In the genomic region with DNA sequence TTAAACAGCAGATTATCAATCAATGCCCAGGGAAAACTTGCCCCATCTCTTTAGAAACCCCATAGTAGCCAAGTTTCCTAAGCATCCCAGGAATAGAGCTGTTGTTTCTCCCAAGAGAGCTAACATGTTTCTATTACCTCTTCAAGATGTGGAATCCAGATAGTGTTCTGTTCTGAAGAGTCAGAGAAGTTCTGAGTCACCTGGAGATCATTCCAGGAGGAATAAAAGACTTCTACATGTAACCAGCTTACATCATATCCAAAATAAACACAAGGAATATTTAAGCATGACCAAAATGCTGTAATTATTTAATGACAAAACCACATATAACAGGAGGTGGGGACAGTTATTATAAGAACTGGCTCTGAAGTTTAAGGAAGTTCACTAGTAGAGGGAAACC, we compare ENCODE assay signal across 17 cellular contexts. TPM values are rescaled to one million over a fixed set of nuclear protein-coding genes. Genes with fewer than 3 reads are reported as not detected.
DNase-seq lines count a peak whose midpoint lies in the region; ATAC-seq, FAIRE-seq and TF ChIP-seq lines count a peak whose summit lies in the region.
"Had no signal": no experiment of that assay in that cellular context is flagged by ENCODE, and none has a peak within 500 bp of the region (broad histone marks: within the 10 kb centered on the region; RNA-seq: fewer than 3 reads in every experiment).

No MANE protein-coding gene starts in this region.

- H3K4me1 ChIP-seq in astrocyte (ENCODE audit: insufficient read depth, low read length), result peaks cover 7% of the 10 kb centered on the region

- H2AFZ ChIP-seq in astrocyte (ENCODE audit: low read depth, low read length), result no peak overlapping the region

- ATAC-seq in HG03135 (IDR thresholded peaks at IDR 0.05; ENCODE audit: unreplicated experiment) (peak; percentile 23), left lobe of liver (peak; percentile 12), left ventricle myocardium superior (no peak)

- H3K4me3 ChIP-seq in astrocyte (ENCODE audit: insufficient read depth, low read depth, low read length), result no peak overlapping the region
- H3K4me3 ChIP-seq: upper lobe of left lung had no signal

- no peak overlapping the region for H3K27ac ChIP-seq in astrocyte (ENCODE audit: low read depth, low read length)
- H3K27ac ChIP-seq: upper lobe of left lung had no signal

- FAIRE-seq in astrocyte (lab: Jason Lieb, UNC), result no peak
- FAIRE-seq: islet of Langerhans, TTC549 had no signal

- H3K27me3 ChIP-seq in astrocyte (ENCODE audit: insufficient read depth, low read length), result no peaks in the 10 kb centered on the region
- H3K27me3 ChIP-seq: upper lobe of left lung had no signal

- H3K4me1 Mint-ChIP-seq in activated CD4-positive, alpha-beta T cell treated with anti-CD3 and anti-CD28 coated beads, Interleukin-2, amount 10 ng/mL, durations not matched to agents 7 days and 5 days, result peaks cover 23% of the 10 kb centered on the region
- H3K4me1 Mint-ChIP-seq in astrocyte (ENCODE audit: low read depth, unreplicated experiment), result peaks cover under 1% of the 10 kb centered on the region
- H3K4me1 Mint-ChIP-seq in nephron progenitor cell, result peaks cover 24% of the 10 kb centered on the region

- peaks cover 19% of the 10 kb centered on the region for H3K27me3 Mint-ChIP-seq in activated CD4-positive, alpha-beta T cell treated with anti-CD3 and anti-CD28 coated beads, Interleukin-2, amount 10 ng/mL, durations not matched to agents 7 days and 5 days
- peaks cover 26% of the 10 kb centered on the region for H3K27me3 Mint-ChIP-seq in astrocyte (ENCODE audit: low read depth, unreplicated experiment)
- peaks cover 15% of the 10 kb centered on the region for H3K27me3 Mint-ChIP-seq in nephron progenitor cell (ENCODE audit: low read depth, poor library complexity)

- intact Hi-C loops in left ventricle myocardium superior (cut with micrococcal nuclease), result no loop called here

- no peaks in the 10 kb centered on the region for H3K9me3 ChIP-seq in astrocyte (ENCODE audit: insufficient read depth, low read depth, low read length)
- H3K9me3 ChIP-seq: upper lobe of left lung had no signal

- H3K4me2 ChIP-seq in astrocyte (ENCODE audit: low read length), result peak overlapping the region; percentile 28

- no peak overlapping the region for H3K9ac ChIP-seq in astrocyte (ENCODE audit: low read length)

- no peaks in the 10 kb centered on the region for H3K36me3 ChIP-seq in astrocyte (ENCODE audit: insufficient read depth, low read length)
- H3K36me3 ChIP-seq: upper lobe of left lung had no signal

- H4K20me1 ChIP-seq in astrocyte (ENCODE audit: insufficient read depth, low read length), result no peaks in the 10 kb centered on the region

- H3K27ac Mint-ChIP-seq in activated CD4-positive, alpha-beta T cell treated with anti-CD3 and anti-CD28 coated beads, Interleukin-2, amount 10 ng/mL, durations not matched to agents 7 days and 5 days, result peak overlapping the region; percentile 71
- H3K27ac Mint-ChIP-seq in astrocyte (ENCODE audit: unreplicated experiment), result no peak overlapping the region
- H3K27ac Mint-ChIP-seq in nephron progenitor cell, result no peak overlapping the region
- H3K27ac Mint-ChIP-seq: dendritic cell treated with granulocyte-macrophage colony-stimulating factor and Interleukin-4, amounts not matched to agents 40 ng/mL and 50 ng/mL, for 4 days had no signal

- H3K4me3 Mint-ChIP-seq in activated CD4-positive, alpha-beta T cell treated with anti-CD3 and anti-CD28 coated beads, Interleukin-2, amount 10 ng/mL, durations not matched to agents 7 days and 5 days, result peak overlapping the region; percentile 0
- H3K4me3 Mint-ChIP-seq in astrocyte (ENCODE audit: unreplicated experiment) (no peak overlapping the region), nephron progenitor cell (no peak overlapping the region)
- H3K4me3 Mint-ChIP-seq: dendritic cell treated with granulocyte-macrophage colony-stimulating factor and Interleukin-4, amounts not matched to agents 40 ng/mL and 50 ng/mL, for 4 days had no signal

- DNase-seq in activated CD4-positive, alpha-beta T cell treated with anti-CD3 and anti-CD28 coated beads, Interleukin-2, amount 10 ng/mL, durations not matched to agents 7 days and 5 days, result no peak
- no peak for DNase-seq in activated CD4-positive, alpha-beta T cell treated with anti-CD3 and anti-CD28 coated beads for 1 hour
- DNase-seq in astrocyte (ENCODE audit: low read depth) (peak; percentile 77), left lobe of liver (ENCODE audit: low spot score) (no peak), nephron progenitor cell (no peak), left ventricle myocardium superior (no peak), UCSD-AML1 (lab: John Stamatoyannopoulos, UW; ENCODE audit: unreplicated experiment) (no peak)
- DNase-seq: amniotic stem cell, DMS153, NCI-H1417 treated with DMSO at 0.1 percent for 48 hours, NCI-H524, upper lobe of left lung had no signal

- H3K36me3 Mint-ChIP-seq in activated CD4-positive, alpha-beta T cell treated with anti-CD3 and anti-CD28 coated beads, Interleukin-2, amount 10 ng/mL, durations not matched to agents 7 days and 5 days (ENCODE audit: low read depth), result no peaks in the 10 kb centered on the region
- H3K36me3 Mint-ChIP-seq in astrocyte (ENCODE audit: low read depth, unreplicated experiment), result no peaks in the 10 kb centered on the region
- no peaks in the 10 kb centered on the region for H3K36me3 Mint-ChIP-seq in nephron progenitor cell (ENCODE audit: low read depth)
- H3K36me3 Mint-ChIP-seq: IgD-negative memory B cell had no signal

- H3K9me3 Mint-ChIP-seq in activated CD4-positive, alpha-beta T cell treated with anti-CD3 and anti-CD28 coated beads, Interleukin-2, amount 10 ng/mL, durations not matched to agents 7 days and 5 days, result no peaks in the 10 kb centered on the region
- H3K9me3 Mint-ChIP-seq in astrocyte (ENCODE audit: unreplicated experiment) (peaks cover 2% of the 10 kb centered on the region), nephron progenitor cell (no peaks in the 10 kb centered on the region)
- H3K9me3 Mint-ChIP-seq: dendritic cell treated with granulocyte-macrophage colony-stimulating factor and Interleukin-4, amounts not matched to agents 40 ng/mL and 50 ng/mL, for 4 days had no signal

- TF ChIP-seq CTCF in astrocyte (IDR thresholded peaks at IDR 0.05; ENCODE audit: insufficient read depth, low read depth, low read length), result no peak
- TF ChIP-seq CTCF in nephron progenitor cell (IDR thresholded peaks at IDR 0.05), result no peak

- H3K79me2 ChIP-seq in astrocyte (ENCODE audit: insufficient read depth, low read length), result no peaks in the 10 kb centered on the region

- CTCF ChIA-PET in activated CD4-positive, alpha-beta T cell treated with anti-CD3 and anti-CD28 coated beads, Interleukin-2, amount 10 ng/mL, durations not matched to agents 7 days and 5 days (lab: Charles Lee), result interaction anchor here (1.3 to 3.0 kb wide), 3 partner anchors 16 to 51 kb away, joined by 3 to 17 read pairs (median 7); a partner anchor contains a TSS

- POLR2A ChIA-PET in activated CD4-positive, alpha-beta T cell treated with anti-CD3 and anti-CD28 coated beads, Interleukin-2, amount 10 ng/mL, durations not matched to agents 7 days and 5 days (lab: Charles Lee), result no interaction called here

RNA-seq across cellular contexts. Expression of a gene that starts 51.0 kb away (rescaled TPM):
- total RNA-seq in activated CD4-positive, alpha-beta T cell treated with anti-CD3 and anti-CD28 coated beads, Interleukin-2, amount 10 ng/mL, durations not matched to agents 7 days and 5 days, result 10 to 100 TPM; 58.7 to 62.0 TPM
- total RNA-seq in astrocyte (116 and 127 TPM in 2 replicates), left lobe of liver (30.4 TPM), left ventricle myocardium superior (59.0 TPM)
